In the genomic region with DNA sequence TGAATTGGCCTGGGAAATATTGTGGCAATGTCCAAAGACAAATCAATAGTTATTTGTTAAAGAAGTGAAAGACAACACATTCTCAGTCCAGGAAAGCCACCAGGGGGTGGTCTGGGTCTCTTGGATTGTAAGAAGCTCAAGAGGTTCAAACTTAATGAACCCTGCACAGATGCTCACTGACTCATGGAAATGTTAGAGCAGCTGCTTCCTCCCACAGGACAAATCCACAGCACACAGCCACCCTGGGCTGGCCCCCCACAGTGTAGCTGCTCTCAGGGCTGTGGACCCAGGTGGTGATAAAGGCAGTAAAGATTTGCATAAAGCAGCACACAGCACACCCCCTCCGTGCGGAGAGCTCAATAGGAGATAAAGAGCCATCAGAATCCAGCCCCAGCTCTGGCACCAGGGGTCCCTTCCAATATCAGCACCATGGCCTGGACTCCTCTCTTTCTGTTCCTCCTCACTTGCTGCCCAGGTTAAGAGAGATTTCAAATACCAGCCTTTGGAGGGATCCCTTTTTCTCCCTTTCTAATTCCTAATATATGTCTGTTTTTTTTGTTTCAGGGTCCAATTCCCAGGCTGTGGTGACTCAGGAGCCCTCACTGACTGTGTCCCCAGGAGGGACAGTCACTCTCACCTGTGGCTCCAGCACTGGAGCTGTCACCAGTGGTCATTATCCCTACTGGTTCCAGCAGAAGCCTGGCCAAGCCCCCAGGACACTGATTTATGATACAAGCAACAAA, we compare ENCODE assay signal across 8 cellular contexts.
A peak's percentile ranks its signal among the peaks of the same experiment; 100 is the strongest.
DNase-seq lines count a peak whose midpoint lies in the region; ATAC-seq, FAIRE-seq and TF ChIP-seq lines count a peak whose summit lies in the region.
"Not testable (repeated sequence)": the region's sequence is repeated elsewhere in the genome, so short reads cannot be mapped to it uniquely, and the experiment has no call there.

No MANE protein-coding gene starts in this region.

- peaks cover 36 to 88% (median 71%) of the 10 kb centered on the region in 10 experiments for H3K4me1 ChIP-seq in BLaER1 treated with 17β-estradiol and CSF1 and Interleukin-3, amounts not matched to agents 10 nM and 100 nM
- H3K4me1 ChIP-seq in mucosa of descending colon (ENCODE audit: low read depth); small intestine (ENCODE audit: control insufficient read depth in 2 of 2, insufficient read depth in 1 of 2, low read depth in 1 of 2, low read length in 1 of 2): not testable (repeated sequence)

- CTCF ChIA-PET in activated CD8-positive, alpha-beta T cell treated with anti-CD3 and anti-CD28 coated beads for 36 hours (lab: Charles Lee), result interaction anchor here (1.0 to 1.6 kb wide), 3 partner anchors 48 to 54 kb away, joined by 3 to 4 read pairs (median 3); no protein-coding TSS in a partner anchor

- 0 to 20% (median 6%) methylated on average over 2 of the region's 2 CpGs for WGBS in small intestine, 3 donors

- peak; percentile 10 for ATAC-seq in activated CD8-positive, alpha-beta T cell treated with anti-CD3 and anti-CD28 coated beads for 36 hours
- ATAC-seq in Right ventricle myocardium superior (ENCODE audit: poor library complexity) (peak; percentile 73), mucosa of descending colon (peak; percentile 75)

- peak; percentile 50 for DNase-seq in NCI-H1092 (lab: John Stamatoyannopoulos, UW)
- DNase-seq in NCI-H748 (lab: John Stamatoyannopoulos, UW; ENCODE audit: unreplicated experiment), result peak; percentile 5
- DNase-seq in activated CD8-positive, alpha-beta T cell treated with anti-CD3 and anti-CD28 coated beads for 36 hours, result not testable (repeated sequence)
- DNase-seq in Right ventricle myocardium superior, result peak; percentile 47
- DNase-seq in mucosa of descending colon, result peak in 2 of 3 donors; percentile 16 to 63
- DNase-seq in small intestine, result peak; percentile 19

- peak; percentile 5 for TF ChIP-seq CTCF in GM12873 (IDR thresholded peaks at IDR 0.05; ENCODE audit: insufficient read depth, low read depth, low read length, missing control alignments)
- TF ChIP-seq CTCF in activated CD8-positive, alpha-beta T cell treated with anti-CD3 and anti-CD28 coated beads for 36 hours (IDR thresholded peaks at IDR 0.05); mucosa of descending colon (IDR thresholded peaks at IDR 0.05): not testable (repeated sequence)

- H3K4me3 Mint-ChIP-seq in activated CD8-positive, alpha-beta T cell treated with anti-CD3 and anti-CD28 coated beads for 36 hours, result not testable (repeated sequence)

- POLR2A ChIA-PET in activated CD8-positive, alpha-beta T cell treated with anti-CD3 and anti-CD28 coated beads for 36 hours (lab: Charles Lee), result not testable (repeated sequence)

- not testable (repeated sequence) for H3K9me3 ChIP-seq in BLaER1 treated with 17β-estradiol and CSF1 and Interleukin-3, amounts not matched to agents 10 nM and 100 nM (replicated peaks in 1 of 11); mucosa of descending colon; small intestine (ENCODE audit: control insufficient read depth, low read depth)

- peak overlapping the region in 9 of 11 experiments; percentile 34 to 81 (median 65); a peak in 19 of 22 replicates for H3K27ac ChIP-seq in BLaER1 treated with 17β-estradiol and CSF1 and Interleukin-3, amounts not matched to agents 10 nM and 100 nM
- not testable (repeated sequence) for H3K27ac ChIP-seq in small intestine (ENCODE audit: low read depth in 1 of 2, low read length in 1 of 2)

- peak overlapping the region; percentile 76 to 95 (median 88) for H3K4me2 ChIP-seq in BLaER1 treated with 17β-estradiol and CSF1 and Interleukin-3, amounts not matched to agents 10 nM and 100 nM

- FAIRE-seq in small intestine (lab: Jason Lieb, UNC), result not testable (repeated sequence)

- H3K27me3 Mint-ChIP-seq in activated CD8-positive, alpha-beta T cell treated with anti-CD3 and anti-CD28 coated beads for 36 hours, result peaks cover 32% of the 10 kb centered on the region

- H3K4me3 ChIP-seq in BLaER1 treated with 17β-estradiol and CSF1 and Interleukin-3, amounts not matched to agents 10 nM and 100 nM, result peak overlapping the region in 4 of 10 experiments; percentile 21 to 38 (median 28); a peak in 4 of 20 replicates
- not testable (repeated sequence) for H3K4me3 ChIP-seq in mucosa of descending colon; small intestine (ENCODE audit: low read depth in 1 of 2, low read length in 2 of 2)

- H3K36me3 ChIP-seq in BLaER1 treated with 17β-estradiol and CSF1 and Interleukin-3, amounts not matched to agents 10 nM and 100 nM; mucosa of descending colon (ENCODE audit: low read depth); small intestine (ENCODE audit: control insufficient read depth in 2 of 2, insufficient read depth in 2 of 2, low read length in 2 of 2): not testable (repeated sequence)

- H4K20me1 ChIP-seq in BLaER1 treated with 17β-estradiol and CSF1 and Interleukin-3, amounts not matched to agents 10 nM and 100 nM, result not testable (repeated sequence)

- not testable (repeated sequence) for H3K4me1 Mint-ChIP-seq in activated CD8-positive, alpha-beta T cell treated with anti-CD3 and anti-CD28 coated beads for 36 hours (ENCODE audit: low read depth)

- peak overlapping the region in 8 of 11 experiments; percentile 10 to 67 (median 48); a peak in 13 of 22 replicates for H3K9ac ChIP-seq in BLaER1 treated with 17β-estradiol and CSF1 and Interleukin-3, amounts not matched to agents 10 nM and 100 nM

- H3K27ac Mint-ChIP-seq in activated CD8-positive, alpha-beta T cell treated with anti-CD3 and anti-CD28 coated beads for 36 hours, result not testable (repeated sequence)

- not testable (repeated sequence) for H3K27me3 ChIP-seq in BLaER1 treated with 17β-estradiol and CSF1 and Interleukin-3, amounts not matched to agents 10 nM and 100 nM; small intestine (ENCODE audit: control insufficient read depth in 2 of 2, insufficient read depth in 2 of 2, low read length in 2 of 2)

- H3K9me3 Mint-ChIP-seq in activated CD8-positive, alpha-beta T cell treated with anti-CD3 and anti-CD28 coated beads for 36 hours, result not testable (repeated sequence)

- intact Hi-C loops in activated CD8-positive, alpha-beta T cell treated with anti-CD3 and anti-CD28 coated beads for 36 hours (cut with micrococcal nuclease); Right ventricle myocardium superior (cut with DNase I); mucosa of descending colon (cut with DNase I, micrococcal nuclease): not testable (repeated sequence)

- not testable (repeated sequence) for H3K36me3 Mint-ChIP-seq in activated CD8-positive, alpha-beta T cell treated with anti-CD3 and anti-CD28 coated beads for 36 hours (ENCODE audit: low read depth)

Comparison
In these comparisons a context has a peak if more than half of its experiments do, and no peak if none do; other contexts are left out.
1. ATAC-seq: peak in every context shown above with its lines; median percentile 75 in mucosa of descending colon; 73 in Right ventricle myocardium superior; 10 in activated CD8-positive, alpha-beta T cell treated with anti-CD3 and anti-CD28 coated beads for 36 hours.